8 cellular contexts compared by ENCODE assay signal in genomic region chr3:195909294-195909644, GRCh38. TPM values are rescaled to one million over a fixed set of nuclear protein-coding genes. Genes with fewer than 3 reads are reported as not detected.
DNase-seq lines count a peak whose midpoint lies in the region; ATAC-seq and TF ChIP-seq lines count a peak whose summit lies in the region.

No MANE protein-coding gene starts in this region.

- 0% methylated on average over 3 of the region's 47 CpGs for WGBS in hepatocyte (ENCODE audit: low lambda C conversion rate, missing lambda C conversion rate)
- WGBS in thymus, result 1% methylated on average over 47 of the region's 47 CpGs

- H2AFZ ChIP-seq in hepatocyte, result no peak overlapping the region

- H3K4me3 ChIP-seq in hepatocyte (peak overlapping the region; percentile 88), thymus (ENCODE audit: low read length) (peak overlapping the region; percentile 87)

- intact Hi-C loops in Right ventricle myocardium inferior (cut with DNase I) (no loop called here), left ventricle myocardium superior (cut with micrococcal nuclease) (no loop called here)

- H4K20me1 ChIP-seq in hepatocyte (ENCODE audit: insufficient read depth, poor library complexity, severe bottlenecking), result peaks cover 16% of the 10 kb centered on the region

- H3K27ac ChIP-seq in hepatocyte, result no peak overlapping the region
- peak overlapping the region; percentile 80 for H3K27ac ChIP-seq in thymus (ENCODE audit: low read depth)

- peak overlapping the region; percentile 100 for H3K4me2 ChIP-seq in hepatocyte

- no peaks in the 10 kb centered on the region for H3K9me2 ChIP-seq in hepatocyte (replicated peaks; ENCODE audit: insufficient read depth)

- peak; percentile 8 for ATAC-seq in Right ventricle myocardium inferior
- ATAC-seq in left ventricle myocardium superior, result no peak
- ATAC-seq in HG03064 (IDR thresholded peaks at IDR 0.05; ENCODE audit: low read depth, unreplicated experiment), result peak; percentile 9

- no peaks in the 10 kb centered on the region for H3K36me3 ChIP-seq in hepatocyte (replicated peaks; ENCODE audit: insufficient read depth, low read depth)
- no peaks in the 10 kb centered on the region for H3K36me3 ChIP-seq in thymus (ENCODE audit: control insufficient read depth, insufficient read depth)

- H3K4me1 ChIP-seq in hepatocyte (ENCODE audit: insufficient read depth) (peaks cover 31% of the 10 kb centered on the region), thymus (ENCODE audit: control insufficient read depth, insufficient read depth, low read length) (peaks cover 8% of the 10 kb centered on the region)

- H3K9me3 ChIP-seq in hepatocyte (ENCODE audit: low read depth) (no peaks in the 10 kb centered on the region), thymus (ENCODE audit: control insufficient read depth) (no peaks in the 10 kb centered on the region)

- no peak for TF ChIP-seq CTCF in hepatocyte (IDR thresholded peaks at IDR 0.05; ENCODE audit: poor library complexity)

- DNase-seq in Right ventricle myocardium inferior (ENCODE audit: missing footprints), result no peak
- DNase-seq in left ventricle myocardium superior, result no peak
- peak; percentile 48 for DNase-seq in SW480 (ENCODE audit: low spot score)
- no peak for DNase-seq in hepatocyte (ENCODE audit: low spot score)
- DNase-seq in UCSD-AML1 (lab: John Stamatoyannopoulos, UW; ENCODE audit: unreplicated experiment), result no peak
- no peak for DNase-seq in NCI-H774 (lab: John Stamatoyannopoulos, UW)

- H3K79me2 ChIP-seq in hepatocyte, result peaks cover 40% of the 10 kb centered on the region

- H3K27me3 ChIP-seq in hepatocyte (no peaks in the 10 kb centered on the region), thymus (ENCODE audit: control insufficient read depth, insufficient read depth) (no peaks in the 10 kb centered on the region)

RNA-seq across cellular contexts. Expression of gene TNK2, which starts 0.9 kb away (rescaled TPM):
- total RNA-seq in Right ventricle myocardium inferior (31.7 TPM), left ventricle myocardium superior (28.9 TPM), hepatocyte (9.0 and 11.6 TPM in 2 replicates)
- polyA plus RNA-seq in hepatocyte (5.9 and 6.7 TPM in 2 replicates), thymus (101 TPM)
